ENCODE assay signal across 7 cellular contexts in genomic region chr12:64679487-64679983, GRCh38.
DNase-seq lines count a peak whose midpoint lies in the region; ATAC-seq and TF ChIP-seq lines count a peak whose summit lies in the region.

No MANE protein-coding gene starts in this region.

- H3K4me1 ChIP-seq in muscle layer of duodenum (ENCODE audit: control insufficient read depth in 1 of 2, insufficient read depth in 2 of 2, low read length in 2 of 2) (peaks cover 29 to 79% of the 10 kb centered on the region in 2 donors), uterus (peaks cover 13 to 17% of the 10 kb centered on the region in 2 donors)

- peak; percentile 40 for ATAC-seq in GM21447 (IDR thresholded peaks at IDR 0.05; ENCODE audit: unreplicated experiment)

- H3K9me3 ChIP-seq in muscle layer of duodenum (ENCODE audit: control insufficient read depth in 1 of 2, low read length in 2 of 2) (no peaks in the 10 kb centered on the region), uterus (no peaks in the 10 kb centered on the region)

- H3K27ac ChIP-seq in muscle layer of duodenum (ENCODE audit: low read length) (peak overlapping the region; percentile 82), uterus (peak overlapping the region; percentile 79 to 83)

- H3K27me3 ChIP-seq in muscle layer of duodenum (ENCODE audit: low read depth, low read length) (no peaks in the 10 kb centered on the region), uterus (no peaks in the 10 kb centered on the region)

- intact Hi-C loops in uterus (cut with DNase I; ENCODE audit: low total_unique reads), result no loop called here

- no peak for TF ChIP-seq POLR2A in uterus (IDR thresholded peaks at IDR 0.05)

- peak; percentile 70 for DNase-seq in NCI-H146 (lab: John Stamatoyannopoulos, UW)
- peak; percentile 66 for DNase-seq in activated CD4-positive, alpha-beta T cell treated with anti-CD3 and anti-CD28 coated beads for 48 hours
- peak; percentile 57 to 95 for DNase-seq in dermis microvascular lymphatic vessel endothelial cell (ENCODE audit: low read depth in 2 of 2)
- peak; percentile 58 to 73 for DNase-seq in uterus
- DNase-seq in NCI-H1436 (lab: John Stamatoyannopoulos, UW), result no peak

- no peak for TF ChIP-seq CTCF in uterus (IDR thresholded peaks at IDR 0.05)

- H3K4me3 ChIP-seq in muscle layer of duodenum (ENCODE audit: low read depth in 1 of 2, low read length in 2 of 2) (peak overlapping the region; percentile 18 to 25), uterus (peak overlapping the region in 1 of 2 donors; percentile 3)

- H3K36me3 ChIP-seq in muscle layer of duodenum (ENCODE audit: control insufficient read depth in 1 of 2, insufficient read depth in 2 of 2, low read length in 2 of 2), result no peaks in the 10 kb centered on the region
- no peaks in the 10 kb centered on the region for H3K36me3 ChIP-seq in uterus
